1 cellular context compared by ENCODE assay signal in the genomic region with DNA sequence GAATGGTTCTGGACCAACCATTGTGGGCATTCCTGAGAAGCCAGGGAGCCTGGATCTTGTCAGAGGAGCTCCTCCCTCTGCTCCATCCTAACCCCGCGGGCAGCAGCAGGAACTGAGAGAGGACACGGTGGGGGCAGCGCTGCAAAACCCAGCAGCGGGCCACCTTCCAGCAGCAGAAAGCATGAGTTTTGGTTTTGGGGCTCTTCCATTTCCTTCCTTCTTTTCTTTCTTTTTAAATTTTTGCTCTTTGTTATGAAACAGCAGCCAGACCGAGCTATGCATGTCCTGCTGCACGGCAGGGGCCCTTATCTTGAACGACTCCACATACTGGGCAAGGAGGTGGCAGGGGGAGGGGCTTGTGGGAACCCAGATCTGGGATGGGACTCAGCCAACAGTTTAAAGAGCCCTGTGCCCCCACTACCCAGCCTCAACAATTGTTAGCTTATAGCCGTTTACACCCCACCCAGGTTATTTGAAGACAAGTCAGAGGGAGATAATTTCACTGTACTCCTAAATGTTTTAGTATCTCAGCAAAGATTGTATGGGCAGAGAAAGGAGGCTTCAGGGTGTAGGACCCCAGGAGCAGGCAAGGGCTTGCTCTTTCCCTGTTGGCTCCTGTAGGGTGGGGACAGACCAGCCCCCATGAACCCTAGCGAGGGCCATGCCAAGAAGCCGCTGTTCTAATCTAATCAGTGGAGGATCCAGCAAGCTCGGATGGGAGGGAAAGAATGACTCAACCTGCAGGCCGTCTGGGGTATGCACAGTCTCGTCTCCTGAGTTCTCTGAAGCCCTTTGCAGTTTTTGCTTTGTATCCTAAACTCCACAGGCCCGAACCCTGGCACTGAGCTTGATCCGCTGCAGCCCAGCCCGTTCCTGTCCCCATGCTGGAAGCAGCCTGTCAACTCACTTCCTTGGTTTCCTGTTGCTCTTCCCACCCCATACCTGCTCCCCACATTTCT.
A peak's percentile ranks its signal among the peaks of the same experiment; 100 is the strongest.
TF ChIP-seq lines count a peak whose summit lies in the region.

No MANE protein-coding gene starts in this region.

TF ChIP-seq in K562, 482 proteins besides CTCF, POLR2A, EP300 and RAD21 (continued from another document):
- TF ChIP-seq, protein P1, sequence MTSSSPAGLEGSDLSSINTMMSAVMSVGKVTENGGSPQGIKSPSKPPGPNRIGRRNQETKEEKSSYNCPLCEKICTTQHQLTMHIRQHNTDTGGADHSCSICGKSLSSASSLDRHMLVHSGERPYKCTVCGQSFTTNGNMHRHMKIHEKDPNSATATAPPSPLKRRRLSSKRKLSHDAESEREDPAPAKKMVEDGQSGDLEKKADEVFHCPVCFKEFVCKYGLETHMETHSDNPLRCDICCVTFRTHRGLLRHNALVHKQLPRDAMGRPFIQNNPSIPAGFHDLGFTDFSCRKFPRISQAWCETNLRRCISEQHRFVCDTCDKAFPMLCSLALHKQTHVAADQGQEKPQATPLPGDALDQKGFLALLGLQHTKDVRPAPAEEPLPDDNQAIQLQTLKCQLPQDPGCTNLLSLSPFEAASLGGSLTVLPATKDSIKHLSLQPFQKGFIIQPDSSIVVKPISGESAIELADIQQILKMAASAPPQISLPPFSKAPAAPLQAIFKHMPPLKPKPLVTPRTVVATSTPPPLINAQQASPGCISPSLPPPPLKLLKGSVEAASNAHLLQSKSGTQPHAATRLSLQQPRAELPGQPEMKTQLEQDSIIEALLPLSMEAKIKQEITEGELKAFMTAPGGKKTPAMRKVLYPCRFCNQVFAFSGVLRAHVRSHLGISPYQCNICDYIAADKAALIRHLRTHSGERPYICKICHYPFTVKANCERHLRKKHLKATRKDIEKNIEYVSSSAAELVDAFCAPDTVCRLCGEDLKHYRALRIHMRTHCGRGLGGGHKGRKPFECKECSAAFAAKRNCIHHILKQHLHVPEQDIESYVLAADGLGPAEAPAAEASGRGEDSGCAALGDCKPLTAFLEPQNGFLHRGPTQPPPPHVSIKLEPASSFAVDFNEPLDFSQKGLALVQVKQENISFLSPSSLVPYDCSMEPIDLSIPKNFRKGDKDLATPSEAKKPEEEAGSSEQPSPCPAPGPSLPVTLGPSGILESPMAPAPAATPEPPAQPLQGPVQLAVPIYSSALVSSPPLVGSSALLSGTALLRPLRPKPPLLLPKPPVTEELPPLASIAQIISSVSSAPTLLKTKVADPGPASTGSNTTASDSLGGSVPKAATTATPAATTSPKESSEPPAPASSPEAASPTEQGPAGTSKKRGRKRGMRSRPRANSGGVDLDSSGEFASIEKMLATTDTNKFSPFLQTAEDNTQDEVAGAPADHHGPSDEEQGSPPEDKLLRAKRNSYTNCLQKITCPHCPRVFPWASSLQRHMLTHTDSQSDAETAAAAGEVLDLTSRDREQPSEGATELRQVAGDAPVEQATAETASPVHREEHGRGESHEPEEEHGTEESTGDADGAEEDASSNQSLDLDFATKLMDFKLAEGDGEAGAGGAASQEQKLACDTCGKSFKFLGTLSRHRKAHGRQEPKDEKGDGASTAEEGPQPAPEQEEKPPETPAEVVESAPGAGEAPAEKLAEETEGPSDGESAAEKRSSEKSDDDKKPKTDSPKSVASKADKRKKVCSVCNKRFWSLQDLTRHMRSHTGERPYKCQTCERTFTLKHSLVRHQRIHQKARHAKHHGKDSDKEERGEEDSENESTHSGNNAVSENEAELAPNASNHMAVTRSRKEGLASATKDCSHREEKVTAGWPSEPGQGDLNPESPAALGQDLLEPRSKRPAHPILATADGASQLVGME (CRISPR knock-in tag; IDR thresholded peaks at IDR 0.05), result no peak
- TF ChIP-seq TAL1 (IDR thresholded peaks at IDR 0.05) (no peak), PYGO2 (tag; IDR thresholded peaks at IDR 0.05) (no peak), ZNF41 (CRISPR knock-in tag; conservative IDR thresholded peaks at IDR 0.05) (no peak), CHCHD3 (CRISPR knock-in tag; IDR thresholded peaks at IDR 0.05) (no peak), SP2 (IDR thresholded peaks at IDR 0.05; ENCODE audit: extremely low read depth, low read depth, low read length, poor library complexity, severe bottlenecking) (no peak), POLR2AphosphoS5 (IDR thresholded peaks at IDR 0.05; ENCODE audit: control insufficient read depth, insufficient read depth, low read depth, low read length) (no peak), HNRNPLL (IDR thresholded peaks at IDR 0.05; ENCODE audit: low read depth, low read length, poor library complexity, severe bottlenecking) (no peak), ATF7 (IDR thresholded peaks at IDR 0.05) (0 out of 2 replicates have a peak, but pooled peaks have one; percentile 14), ZNF584 (CRISPR knock-in tag; IDR thresholded peaks at IDR 0.05; ENCODE audit: low read depth) (no peak)
- TF ChIP-seq, protein P2, sequence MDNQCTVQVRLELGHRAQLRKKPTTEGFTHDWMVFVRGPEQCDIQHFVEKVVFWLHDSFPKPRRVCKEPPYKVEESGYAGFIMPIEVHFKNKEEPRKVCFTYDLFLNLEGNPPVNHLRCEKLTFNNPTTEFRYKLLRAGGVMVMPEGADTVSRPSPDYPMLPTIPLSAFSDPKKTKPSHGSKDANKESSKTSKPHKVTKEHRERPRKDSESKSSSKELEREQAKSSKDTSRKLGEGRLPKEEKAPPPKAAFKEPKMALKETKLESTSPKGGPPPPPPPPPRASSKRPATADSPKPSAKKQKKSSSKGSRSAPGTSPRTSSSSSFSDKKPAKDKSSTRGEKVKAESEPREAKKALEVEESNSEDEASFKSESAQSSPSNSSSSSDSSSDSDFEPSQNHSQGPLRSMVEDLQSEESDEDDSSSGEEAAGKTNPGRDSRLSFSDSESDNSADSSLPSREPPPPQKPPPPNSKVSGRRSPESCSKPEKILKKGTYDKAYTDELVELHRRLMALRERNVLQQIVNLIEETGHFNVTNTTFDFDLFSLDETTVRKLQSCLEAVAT (IDR thresholded peaks at IDR 0.05), result no peak
